In the genomic region with DNA sequence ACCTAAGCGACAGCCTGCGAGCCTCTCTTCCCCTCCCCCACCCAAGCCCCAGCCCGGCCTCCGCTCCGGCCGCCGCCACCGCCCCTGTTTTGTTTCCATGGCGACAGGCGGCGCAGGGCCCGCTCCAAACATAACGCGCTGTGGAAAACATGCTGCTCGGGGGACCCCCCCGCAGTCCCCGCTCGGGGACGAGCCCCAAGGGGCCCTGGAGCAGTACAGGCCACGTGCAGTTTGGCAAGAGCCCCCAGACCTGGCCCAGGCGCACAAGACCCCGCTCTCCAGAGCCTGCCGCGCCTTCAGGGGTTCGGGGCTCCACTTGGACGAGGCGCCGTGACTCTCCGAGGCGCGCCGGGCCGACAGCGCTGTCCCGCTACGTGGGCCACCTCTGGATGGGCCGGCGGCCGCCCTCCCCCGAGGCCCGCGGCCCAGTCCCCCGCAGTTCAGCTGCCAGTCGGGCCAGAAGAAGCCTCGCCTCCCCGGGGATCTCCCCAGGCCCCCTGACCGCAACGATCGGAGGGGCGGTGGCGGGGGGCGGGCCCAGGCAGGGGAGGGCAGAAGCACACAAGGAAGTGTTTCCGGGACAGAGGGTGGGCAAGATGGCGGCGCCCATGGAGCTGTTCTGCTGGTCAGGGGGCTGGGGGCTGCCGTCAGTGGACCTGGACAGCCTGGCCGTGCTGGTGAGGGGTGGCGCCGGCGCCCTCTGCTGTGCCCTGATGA, we compare ENCODE assay signal across 1 cellular context.
A peak's percentile ranks its signal among the peaks of the same experiment; 100 is the strongest.
TF ChIP-seq lines count a peak whose summit lies in the region.

A gene with protein sequence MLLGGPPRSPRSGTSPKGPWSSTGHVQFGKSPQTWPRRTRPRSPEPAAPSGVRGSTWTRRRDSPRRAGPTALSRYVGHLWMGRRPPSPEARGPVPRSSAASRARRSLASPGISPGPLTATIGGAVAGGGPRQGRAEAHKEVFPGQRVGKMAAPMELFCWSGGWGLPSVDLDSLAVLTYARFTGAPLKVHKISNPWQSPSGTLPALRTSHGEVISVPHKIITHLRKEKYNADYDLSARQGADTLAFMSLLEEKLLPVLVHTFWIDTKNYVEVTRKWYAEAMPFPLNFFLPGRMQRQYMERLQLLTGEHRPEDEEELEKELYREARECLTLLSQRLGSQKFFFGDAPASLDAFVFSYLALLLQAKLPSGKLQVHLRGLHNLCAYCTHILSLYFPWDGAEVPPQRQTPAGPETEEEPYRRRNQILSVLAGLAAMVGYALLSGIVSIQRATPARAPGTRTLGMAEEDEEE (plus strand): TSS at position 40 of the 717 bp plus-strand sequence. CDS start 110 bp downstream, at position 150.

TF ChIP-seq in HepG2, 621 proteins besides CTCF, POLR2A, EP300 and RAD21 (continued from another document and continues in another):
- TF ChIP-seq, protein P1, sequence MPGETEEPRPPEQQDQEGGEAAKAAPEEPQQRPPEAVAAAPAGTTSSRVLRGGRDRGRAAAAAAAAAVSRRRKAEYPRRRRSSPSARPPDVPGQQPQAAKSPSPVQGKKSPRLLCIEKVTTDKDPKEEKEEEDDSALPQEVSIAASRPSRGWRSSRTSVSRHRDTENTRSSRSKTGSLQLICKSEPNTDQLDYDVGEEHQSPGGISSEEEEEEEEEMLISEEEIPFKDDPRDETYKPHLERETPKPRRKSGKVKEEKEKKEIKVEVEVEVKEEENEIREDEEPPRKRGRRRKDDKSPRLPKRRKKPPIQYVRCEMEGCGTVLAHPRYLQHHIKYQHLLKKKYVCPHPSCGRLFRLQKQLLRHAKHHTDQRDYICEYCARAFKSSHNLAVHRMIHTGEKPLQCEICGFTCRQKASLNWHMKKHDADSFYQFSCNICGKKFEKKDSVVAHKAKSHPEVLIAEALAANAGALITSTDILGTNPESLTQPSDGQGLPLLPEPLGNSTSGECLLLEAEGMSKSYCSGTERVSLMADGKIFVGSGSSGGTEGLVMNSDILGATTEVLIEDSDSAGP (CRISPR knock-in tag; IDR thresholded peaks at IDR 0.05; ENCODE audit: borderline replicate concordance) = no peak; the same call in 1 of the 2 replicates
- TF ChIP-seq ZNF3 (CRISPR knock-in tag; IDR thresholded peaks at IDR 0.05) (no peak), SPEN (CRISPR knock-in tag; IDR thresholded peaks at IDR 0.05; ENCODE audit: low read depth) (peak; percentile 65), ZNF180 (CRISPR knock-in tag; IDR thresholded peaks at IDR 0.05; ENCODE audit: borderline replicate concordance, low read depth) (no peak), ZFP62 (CRISPR knock-in tag; IDR thresholded peaks at IDR 0.05) (no peak), SKI (IDR thresholded peaks at IDR 0.05; ENCODE audit: partially characterized antibody) (no peak), BHLHE40 (IDR thresholded peaks at IDR 0.05; ENCODE audit: low read length) (no peak), JUNB (CRISPR knock-in tag; IDR thresholded peaks at IDR 0.05; ENCODE audit: borderline replicate concordance) (no peak), ZNF746 (CRISPR knock-in tag; IDR thresholded peaks at IDR 0.05) (peak; percentile 68), ATF7 (IDR thresholded peaks at IDR 0.05) (no peak), ATF7 (CRISPR knock-in tag; IDR thresholded peaks at IDR 0.05) (no peak), MTF1 (CRISPR knock-in tag; IDR thresholded peaks at IDR 0.05) (no peak), ETV5 (CRISPR knock-in tag; IDR thresholded peaks at IDR 0.05; ENCODE audit: borderline replicate concordance) (no peak), SNRNP70 (IDR thresholded peaks at IDR 0.05; ENCODE audit: low read depth, low read length) (no peak)
- TF ChIP-seq, protein P2, sequence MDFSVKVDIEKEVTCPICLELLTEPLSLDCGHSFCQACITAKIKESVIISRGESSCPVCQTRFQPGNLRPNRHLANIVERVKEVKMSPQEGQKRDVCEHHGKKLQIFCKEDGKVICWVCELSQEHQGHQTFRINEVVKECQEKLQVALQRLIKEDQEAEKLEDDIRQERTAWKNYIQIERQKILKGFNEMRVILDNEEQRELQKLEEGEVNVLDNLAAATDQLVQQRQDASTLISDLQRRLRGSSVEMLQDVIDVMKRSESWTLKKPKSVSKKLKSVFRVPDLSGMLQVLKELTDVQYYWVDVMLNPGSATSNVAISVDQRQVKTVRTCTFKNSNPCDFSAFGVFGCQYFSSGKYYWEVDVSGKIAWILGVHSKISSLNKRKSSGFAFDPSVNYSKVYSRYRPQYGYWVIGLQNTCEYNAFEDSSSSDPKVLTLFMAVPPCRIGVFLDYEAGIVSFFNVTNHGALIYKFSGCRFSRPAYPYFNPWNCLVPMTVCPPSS (IDR thresholded peaks at IDR 0.05) = no peak
- TF ChIP-seq, protein P3, sequence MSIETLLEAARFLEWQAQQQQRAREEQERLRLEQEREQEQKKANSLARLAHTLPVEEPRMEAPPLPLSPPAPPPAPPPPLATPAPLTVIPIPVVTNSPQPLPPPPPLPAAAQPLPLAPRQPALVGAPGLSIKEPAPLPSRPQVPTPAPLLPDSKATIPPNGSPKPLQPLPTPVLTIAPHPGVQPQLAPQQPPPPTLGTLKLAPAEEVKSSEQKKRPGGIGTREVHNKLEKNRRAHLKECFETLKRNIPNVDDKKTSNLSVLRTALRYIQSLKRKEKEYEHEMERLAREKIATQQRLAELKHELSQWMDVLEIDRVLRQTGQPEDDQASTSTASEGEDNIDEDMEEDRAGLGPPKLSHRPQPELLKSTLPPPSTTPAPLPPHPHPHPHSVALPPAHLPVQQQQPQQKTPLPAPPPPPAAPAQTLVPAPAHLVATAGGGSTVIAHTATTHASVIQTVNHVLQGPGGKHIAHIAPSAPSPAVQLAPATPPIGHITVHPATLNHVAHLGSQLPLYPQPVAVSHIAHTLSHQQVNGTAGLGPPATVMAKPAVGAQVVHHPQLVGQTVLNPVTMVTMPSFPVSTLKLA (IDR thresholded peaks at IDR 0.05) = 0 out of 2 replicates have a peak, but pooled peaks have one; percentile 16
- TF ChIP-seq, protein P4, sequence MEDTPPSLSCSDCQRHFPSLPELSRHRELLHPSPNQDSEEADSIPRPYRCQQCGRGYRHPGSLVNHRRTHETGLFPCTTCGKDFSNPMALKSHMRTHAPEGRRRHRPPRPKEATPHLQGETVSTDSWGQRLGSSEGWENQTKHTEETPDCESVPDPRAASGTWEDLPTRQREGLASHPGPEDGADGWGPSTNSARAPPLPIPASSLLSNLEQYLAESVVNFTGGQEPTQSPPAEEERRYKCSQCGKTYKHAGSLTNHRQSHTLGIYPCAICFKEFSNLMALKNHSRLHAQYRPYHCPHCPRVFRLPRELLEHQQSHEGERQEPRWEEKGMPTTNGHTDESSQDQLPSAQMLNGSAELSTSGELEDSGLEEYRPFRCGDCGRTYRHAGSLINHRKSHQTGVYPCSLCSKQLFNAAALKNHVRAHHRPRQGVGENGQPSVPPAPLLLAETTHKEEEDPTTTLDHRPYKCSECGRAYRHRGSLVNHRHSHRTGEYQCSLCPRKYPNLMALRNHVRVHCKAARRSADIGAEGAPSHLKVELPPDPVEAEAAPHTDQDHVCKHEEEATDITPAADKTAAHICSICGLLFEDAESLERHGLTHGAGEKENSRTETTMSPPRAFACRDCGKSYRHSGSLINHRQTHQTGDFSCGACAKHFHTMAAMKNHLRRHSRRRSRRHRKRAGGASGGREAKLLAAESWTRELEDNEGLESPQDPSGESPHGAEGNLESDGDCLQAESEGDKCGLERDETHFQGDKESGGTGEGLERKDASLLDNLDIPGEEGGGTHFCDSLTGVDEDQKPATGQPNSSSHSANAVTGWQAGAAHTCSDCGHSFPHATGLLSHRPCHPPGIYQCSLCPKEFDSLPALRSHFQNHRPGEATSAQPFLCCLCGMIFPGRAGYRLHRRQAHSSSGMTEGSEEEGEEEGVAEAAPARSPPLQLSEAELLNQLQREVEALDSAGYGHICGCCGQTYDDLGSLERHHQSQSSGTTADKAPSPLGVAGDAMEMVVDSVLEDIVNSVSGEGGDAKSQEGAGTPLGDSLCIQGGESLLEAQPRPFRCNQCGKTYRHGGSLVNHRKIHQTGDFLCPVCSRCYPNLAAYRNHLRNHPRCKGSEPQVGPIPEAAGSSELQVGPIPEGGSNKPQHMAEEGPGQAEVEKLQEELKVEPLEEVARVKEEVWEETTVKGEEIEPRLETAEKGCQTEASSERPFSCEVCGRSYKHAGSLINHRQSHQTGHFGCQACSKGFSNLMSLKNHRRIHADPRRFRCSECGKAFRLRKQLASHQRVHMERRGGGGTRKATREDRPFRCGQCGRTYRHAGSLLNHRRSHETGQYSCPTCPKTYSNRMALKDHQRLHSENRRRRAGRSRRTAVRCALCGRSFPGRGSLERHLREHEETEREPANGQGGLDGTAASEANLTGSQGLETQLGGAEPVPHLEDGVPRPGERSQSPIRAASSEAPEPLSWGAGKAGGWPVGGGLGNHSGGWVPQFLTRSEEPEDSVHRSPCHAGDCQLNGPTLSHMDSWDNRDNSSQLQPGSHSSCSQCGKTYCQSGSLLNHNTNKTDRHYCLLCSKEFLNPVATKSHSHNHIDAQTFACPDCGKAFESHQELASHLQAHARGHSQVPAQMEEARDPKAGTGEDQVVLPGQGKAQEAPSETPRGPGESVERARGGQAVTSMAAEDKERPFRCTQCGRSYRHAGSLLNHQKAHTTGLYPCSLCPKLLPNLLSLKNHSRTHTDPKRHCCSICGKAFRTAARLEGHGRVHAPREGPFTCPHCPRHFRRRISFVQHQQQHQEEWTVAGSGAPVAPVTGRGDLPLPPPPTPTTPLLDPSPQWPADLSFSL (CRISPR knock-in tag; IDR thresholded peaks at IDR 0.05) = peak; percentile 63; the same call in 1 of the 2 replicates
- TF ChIP-seq, protein P5, sequence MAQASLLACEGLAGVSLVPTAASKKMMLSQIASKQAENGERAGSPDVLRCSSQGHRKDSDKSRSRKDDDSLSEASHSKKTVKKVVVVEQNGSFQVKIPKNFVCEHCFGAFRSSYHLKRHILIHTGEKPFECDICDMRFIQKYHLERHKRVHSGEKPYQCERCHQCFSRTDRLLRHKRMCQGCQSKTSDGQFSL (CRISPR knock-in tag; IDR thresholded peaks at IDR 0.05) = no peak
- TF ChIP-seq, protein P6, sequence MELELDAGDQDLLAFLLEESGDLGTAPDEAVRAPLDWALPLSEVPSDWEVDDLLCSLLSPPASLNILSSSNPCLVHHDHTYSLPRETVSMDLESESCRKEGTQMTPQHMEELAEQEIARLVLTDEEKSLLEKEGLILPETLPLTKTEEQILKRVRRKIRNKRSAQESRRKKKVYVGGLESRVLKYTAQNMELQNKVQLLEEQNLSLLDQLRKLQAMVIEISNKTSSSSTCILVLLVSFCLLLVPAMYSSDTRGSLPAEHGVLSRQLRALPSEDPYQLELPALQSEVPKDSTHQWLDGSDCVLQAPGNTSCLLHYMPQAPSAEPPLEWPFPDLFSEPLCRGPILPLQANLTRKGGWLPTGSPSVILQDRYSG (CRISPR knock-in tag; IDR thresholded peaks at IDR 0.05) = no peak
- TF ChIP-seq, protein P7, sequence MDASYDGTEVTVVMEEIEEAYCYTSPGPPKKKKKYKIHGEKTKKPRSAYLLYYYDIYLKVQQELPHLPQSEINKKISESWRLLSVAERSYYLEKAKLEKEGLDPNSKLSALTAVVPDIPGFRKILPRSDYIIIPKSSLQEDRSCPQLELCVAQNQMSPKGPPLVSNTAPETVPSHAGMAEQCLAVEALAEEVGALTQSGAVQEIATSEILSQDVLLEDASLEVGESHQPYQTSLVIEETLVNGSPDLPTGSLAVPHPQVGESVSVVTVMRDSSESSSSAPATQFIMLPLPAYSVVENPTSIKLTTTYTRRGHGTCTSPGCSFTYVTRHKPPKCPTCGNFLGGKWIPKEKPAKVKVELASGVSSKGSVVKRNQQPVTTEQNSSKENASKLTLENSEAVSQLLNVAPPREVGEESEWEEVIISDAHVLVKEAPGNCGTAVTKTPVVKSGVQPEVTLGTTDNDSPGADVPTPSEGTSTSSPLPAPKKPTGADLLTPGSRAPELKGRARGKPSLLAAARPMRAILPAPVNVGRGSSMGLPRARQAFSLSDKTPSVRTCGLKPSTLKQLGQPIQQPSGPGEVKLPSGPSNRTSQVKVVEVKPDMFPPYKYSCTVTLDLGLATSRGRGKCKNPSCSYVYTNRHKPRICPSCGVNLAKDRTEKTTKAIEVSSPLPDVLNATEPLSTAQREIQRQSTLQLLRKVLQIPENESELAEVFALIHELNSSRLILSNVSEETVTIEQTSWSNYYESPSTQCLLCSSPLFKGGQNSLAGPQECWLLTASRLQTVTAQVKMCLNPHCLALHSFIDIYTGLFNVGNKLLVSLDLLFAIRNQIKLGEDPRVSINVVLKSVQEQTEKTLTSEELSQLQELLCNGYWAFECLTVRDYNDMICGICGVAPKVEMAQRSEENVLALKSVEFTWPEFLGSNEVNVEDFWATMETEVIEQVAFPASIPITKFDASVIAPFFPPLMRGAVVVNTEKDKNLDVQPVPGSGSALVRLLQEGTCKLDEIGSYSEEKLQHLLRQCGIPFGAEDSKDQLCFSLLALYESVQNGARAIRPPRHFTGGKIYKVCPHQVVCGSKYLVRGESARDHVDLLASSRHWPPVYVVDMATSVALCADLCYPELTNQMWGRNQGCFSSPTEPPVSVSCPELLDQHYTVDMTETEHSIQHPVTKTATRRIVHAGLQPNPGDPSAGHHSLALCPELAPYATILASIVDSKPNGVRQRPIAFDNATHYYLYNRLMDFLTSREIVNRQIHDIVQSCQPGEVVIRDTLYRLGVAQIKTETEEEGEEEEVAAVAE (CRISPR knock-in tag; IDR thresholded peaks at IDR 0.05; ENCODE audit: borderline replicate concordance) = no peak
- TF ChIP-seq, protein P8, sequence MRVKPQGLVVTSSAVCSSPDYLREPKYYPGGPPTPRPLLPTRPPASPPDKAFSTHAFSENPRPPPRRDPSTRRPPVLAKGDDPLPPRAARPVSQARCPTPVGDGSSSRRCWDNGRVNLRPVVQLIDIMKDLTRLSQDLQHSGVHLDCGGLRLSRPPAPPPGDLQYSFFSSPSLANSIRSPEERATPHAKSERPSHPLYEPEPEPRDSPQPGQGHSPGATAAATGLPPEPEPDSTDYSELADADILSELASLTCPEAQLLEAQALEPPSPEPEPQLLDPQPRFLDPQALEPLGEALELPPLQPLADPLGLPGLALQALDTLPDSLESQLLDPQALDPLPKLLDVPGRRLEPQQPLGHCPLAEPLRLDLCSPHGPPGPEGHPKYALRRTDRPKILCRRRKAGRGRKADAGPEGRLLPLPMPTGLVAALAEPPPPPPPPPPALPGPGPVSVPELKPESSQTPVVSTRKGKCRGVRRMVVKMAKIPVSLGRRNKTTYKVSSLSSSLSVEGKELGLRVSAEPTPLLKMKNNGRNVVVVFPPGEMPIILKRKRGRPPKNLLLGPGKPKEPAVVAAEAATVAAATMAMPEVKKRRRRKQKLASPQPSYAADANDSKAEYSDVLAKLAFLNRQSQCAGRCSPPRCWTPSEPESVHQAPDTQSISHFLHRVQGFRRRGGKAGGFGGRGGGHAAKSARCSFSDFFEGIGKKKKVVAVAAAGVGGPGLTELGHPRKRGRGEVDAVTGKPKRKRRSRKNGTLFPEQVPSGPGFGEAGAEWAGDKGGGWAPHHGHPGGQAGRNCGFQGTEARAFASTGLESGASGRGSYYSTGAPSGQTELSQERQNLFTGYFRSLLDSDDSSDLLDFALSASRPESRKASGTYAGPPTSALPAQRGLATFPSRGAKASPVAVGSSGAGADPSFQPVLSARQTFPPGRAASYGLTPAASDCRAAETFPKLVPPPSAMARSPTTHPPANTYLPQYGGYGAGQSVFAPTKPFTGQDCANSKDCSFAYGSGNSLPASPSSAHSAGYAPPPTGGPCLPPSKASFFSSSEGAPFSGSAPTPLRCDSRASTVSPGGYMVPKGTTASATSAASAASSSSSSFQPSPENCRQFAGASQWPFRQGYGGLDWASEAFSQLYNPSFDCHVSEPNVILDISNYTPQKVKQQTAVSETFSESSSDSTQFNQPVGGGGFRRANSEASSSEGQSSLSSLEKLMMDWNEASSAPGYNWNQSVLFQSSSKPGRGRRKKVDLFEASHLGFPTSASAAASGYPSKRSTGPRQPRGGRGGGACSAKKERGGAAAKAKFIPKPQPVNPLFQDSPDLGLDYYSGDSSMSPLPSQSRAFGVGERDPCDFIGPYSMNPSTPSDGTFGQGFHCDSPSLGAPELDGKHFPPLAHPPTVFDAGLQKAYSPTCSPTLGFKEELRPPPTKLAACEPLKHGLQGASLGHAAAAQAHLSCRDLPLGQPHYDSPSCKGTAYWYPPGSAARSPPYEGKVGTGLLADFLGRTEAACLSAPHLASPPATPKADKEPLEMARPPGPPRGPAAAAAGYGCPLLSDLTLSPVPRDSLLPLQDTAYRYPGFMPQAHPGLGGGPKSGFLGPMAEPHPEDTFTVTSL (CRISPR knock-in tag; IDR thresholded peaks at IDR 0.05; ENCODE audit: borderline replicate concordance) = no peak
